In the genomic region with DNA sequence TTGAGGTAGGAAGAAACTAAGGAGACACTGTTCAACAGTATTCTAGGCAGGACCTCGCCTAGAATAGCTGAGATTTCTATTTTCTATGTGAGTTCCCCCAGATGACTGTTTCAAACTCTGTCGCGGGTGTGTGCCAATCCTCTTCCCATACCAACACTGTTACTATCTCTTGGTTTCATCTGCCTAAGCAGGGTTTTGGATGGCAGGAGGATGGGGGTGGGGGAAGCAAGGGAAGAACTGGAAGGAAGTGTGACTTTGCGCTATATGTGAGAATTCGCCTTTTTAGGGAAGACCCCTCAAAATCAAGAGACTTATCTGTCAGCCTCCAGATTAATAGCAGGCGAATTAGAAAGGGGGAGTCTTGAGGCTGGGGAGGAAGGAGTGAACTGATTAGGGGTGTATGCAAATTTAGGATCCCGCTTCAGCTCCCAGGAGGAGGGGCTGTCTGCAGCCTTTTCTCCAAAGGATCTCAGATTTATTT, we compare ENCODE assay signal across 6 cellular contexts. TPM values are rescaled to one million over a fixed set of nuclear protein-coding genes. Genes with fewer than 3 reads are reported as not detected.
A peak's percentile ranks its signal among the peaks of the same experiment; 100 is the strongest.
DNase-seq lines count a peak whose midpoint lies in the region; ATAC-seq and TF ChIP-seq lines count a peak whose summit lies in the region.

No MANE protein-coding gene starts in this region.

- TF ChIP-seq CTCF in OCI-LY7 (conservative IDR thresholded peaks at IDR 0.05; ENCODE audit: low read length) (no peak), fibroblast of villous mesenchyme (IDR thresholded peaks at IDR 0.05; ENCODE audit: insufficient read depth, low read depth, low read length) (no peak)

- no peaks in the 10 kb centered on the region for H3K9me2 ChIP-seq in OCI-LY7 (ENCODE audit: insufficient read depth, low read length)

- H3K4me3 ChIP-seq in OCI-LY7 (ENCODE audit: low read depth, low read length, poor library complexity, severe bottlenecking) (peak overlapping the region; percentile 76), fibroblast of villous mesenchyme (ENCODE audit: low read depth, low read length) (peak overlapping the region; percentile 68), subcutaneous abdominal adipose tissue (ENCODE audit: low read depth in 1 of 5, low read length in 5 of 5) (peak overlapping the region; percentile 47 to 89 (median 89))

- H3K27ac ChIP-seq in OCI-LY7 (ENCODE audit: low read depth, low read length, poor library complexity, severe bottlenecking): peak overlapping the region; percentile 67
- H3K27ac ChIP-seq in subcutaneous abdominal adipose tissue (ENCODE audit: low read depth, low read length): peak overlapping the region; percentile 90

- no peaks in the 10 kb centered on the region for H3K9me3 ChIP-seq in OCI-LY7 (ENCODE audit: low read length)
- no peaks in the 10 kb centered on the region for H3K9me3 ChIP-seq in subcutaneous abdominal adipose tissue (ENCODE audit: control insufficient read depth in 5 of 5, low read length in 5 of 5)

- peak; percentile 6 for ATAC-seq in GM18873 (IDR thresholded peaks at IDR 0.05; ENCODE audit: low FRiP score, unreplicated experiment)

- intact Hi-C loops in OCI-LY7 (cut with micrococcal nuclease; ENCODE audit: unreplicated experiment): loop anchor here (2.0 to 10.0 kb wide), 5 partner anchors 52 to 277 kb away; partner anchors contain the start of genes GRN, HDAC5, SLC25A39 and TMUB2

- DNase-seq in OCI-LY7 (ENCODE audit: low spot score) (peak; percentile 12), fibroblast of villous mesenchyme (ENCODE audit: low read depth) (peak; percentile 48), epidermal melanocyte (ENCODE audit: insufficient read length, low spot score) (no peak), NCI-H187 (lab: John Stamatoyannopoulos, UW) (no peak)

- H3K4me1 ChIP-seq in OCI-LY7 (ENCODE audit: insufficient read depth, low read length, poor library complexity, severe bottlenecking) (peaks cover 36% of the 10 kb centered on the region), subcutaneous abdominal adipose tissue (ENCODE audit: control insufficient read depth in 5 of 5, insufficient read depth in 5 of 5, low read length in 5 of 5) (peaks cover 8 to 42% (median 38%) of the 10 kb centered on the region in 5 donors)

- no peaks in the 10 kb centered on the region for H3K27me3 ChIP-seq in subcutaneous abdominal adipose tissue (ENCODE audit: control insufficient read depth in 5 of 5, insufficient read depth in 4 of 5, low read length in 5 of 5)

- POLR2A ChIA-PET in OCI-LY7 (lab: Charles Lee): interaction anchor here (0.6 to 0.9 kb wide), 8 partner anchors 10 to 885 kb away, joined by 3 to 8 read pairs (median 4); no protein-coding TSS in a partner anchor

- H4K20me1 ChIP-seq in OCI-LY7 (ENCODE audit: insufficient read depth, low read length): no peaks in the 10 kb centered on the region

- H2AFZ ChIP-seq in OCI-LY7 (ENCODE audit: low read length): peak overlapping the region; percentile 64

- H3K36me3 ChIP-seq in OCI-LY7 (ENCODE audit: insufficient read depth, low read length) (peaks cover 5% of the 10 kb centered on the region), subcutaneous abdominal adipose tissue (ENCODE audit: control insufficient read depth in 5 of 5, insufficient read depth in 5 of 5, low read length in 5 of 5) (peaks cover 0 to 12% (median 11%) of the 10 kb centered on the region in 5 donors)

- CTCF ChIA-PET in OCI-LY7 (lab: Charles Lee; ENCODE audit: unreplicated experiment): no interaction called here

- H3K9ac ChIP-seq in subcutaneous abdominal adipose tissue (ENCODE audit: low read length in 5 of 5): peak overlapping the region; percentile 63 to 80 (median 73)

- BruUV-seq in OCI-LY7 (replicated peaks; lab: Mats Ljungman, UMichigan): TSS peak; percentile 85

- peak overlapping the region; percentile 88 for H3K4me2 ChIP-seq in OCI-LY7 (ENCODE audit: low read length)

- peaks cover 23% of the 10 kb centered on the region for H3K79me2 ChIP-seq in OCI-LY7 (ENCODE audit: insufficient read depth, low read depth, low read length)

RNA-seq across cellular contexts. Expression of gene G6PC3, which starts 0.5 kb away (rescaled TPM):
- total RNA-seq in OCI-LY7 (2014; rRNA removed; shearing (Covaris generic)): 10.7 and 20.6 TPM in 2 replicates
- total RNA-seq in OCI-LY7 (2022) (41.4 and 46.1 TPM in 2 replicates), fibroblast of villous mesenchyme (27.4 and 27.6 TPM in 2 replicates)

RNA-seq across cellular contexts. Expression of gene LSM12, which starts 3.5 kb away (rescaled TPM):
- 26.6 and 35.4 TPM in 2 replicates for total RNA-seq in OCI-LY7 (2014; rRNA removed; shearing (Covaris generic))
- total RNA-seq in OCI-LY7 (2022) (67.9 and 68.0 TPM in 2 replicates), fibroblast of villous mesenchyme (53.5 and 82.5 TPM in 2 replicates)

RNA-seq across cellular contexts. Expression of gene HDAC5, which starts 53.4 kb away (rescaled TPM):
- 26.4 and 41.5 TPM in 2 replicates for total RNA-seq in OCI-LY7 (2014; rRNA removed; shearing (Covaris generic))
- 31.4 and 36.3 TPM in 2 replicates for total RNA-seq in OCI-LY7 (2022)
- 36.7 and 62.8 TPM in 2 replicates for total RNA-seq in fibroblast of villous mesenchyme

RNA-seq across cellular contexts. Expression of gene TMEM101, which starts 55.3 kb away (rescaled TPM):
- total RNA-seq in OCI-LY7 (2014; rRNA removed; shearing (Covaris generic)): 27.2 and 41.9 TPM in 2 replicates
- total RNA-seq in OCI-LY7 (2022): 22.5 and 26.5 TPM in 2 replicates
- 40.2 and 40.3 TPM in 2 replicates for total RNA-seq in fibroblast of villous mesenchyme

Comparison
In these comparisons a context has a peak if more than half of its experiments do, and no peak if none do; other contexts are left out.
1. DNase-seq: peak in OCI-LY7 (single experiment) and fibroblast of villous mesenchyme (single experiment); none in epidermal melanocyte (single experiment) and NCI-H187 (0 of 2).
2. Peak in every context shown above with its lines, with median percentiles within 50 percentile points of each other: H3K4me3 ChIP-seq.